Comparison of ENCODE assay signal across 8 cellular contexts in genomic region chr4:42152507-42153504, GRCh38. TPM values are rescaled to one million over a fixed set of nuclear protein-coding genes. Genes with fewer than 3 reads are reported as not detected.
DNase-seq lines count a peak whose midpoint lies in the region; ATAC-seq and TF ChIP-seq lines count a peak whose summit lies in the region.

TSS of gene BEND4 (minus strand) at chr4:42152655. CDS start at chr4:42152143, 512 bp downstream.

- peaks cover 8% of the 10 kb centered on the region for H3K79me2 ChIP-seq in mesendoderm (ENCODE audit: control insufficient read depth, insufficient read depth, low read length)

- H3K4me2 ChIP-seq in mesendoderm (ENCODE audit: low read length): peak within 1 kb of the TSS; percentile 97

- no peak within 1 kb of the TSS for H2BK5ac ChIP-seq in mesendoderm (ENCODE audit: low read length)

- H3K27ac ChIP-seq in cardiac muscle cell: no peak within 1 kb of the TSS
- H3K27ac ChIP-seq in mesendoderm (ENCODE audit: low read depth, low read length): no peak within 1 kb of the TSS

- H3K18ac ChIP-seq in mesendoderm (ENCODE audit: low read length): peak within 1 kb of the TSS; percentile 85

- H3K23ac ChIP-seq in mesendoderm (ENCODE audit: low read length): no peak within 1 kb of the TSS

- H3K4ac ChIP-seq in mesendoderm (ENCODE audit: low read depth, low read length): peak within 1 kb of the TSS; percentile 81

- intact Hi-C loops in cardiac septum (cut with DNase I): no loop called here

- H2AK5ac ChIP-seq in mesendoderm (ENCODE audit: low read length): no peak within 1 kb of the TSS

- H2BK15ac ChIP-seq in mesendoderm (replicated peaks; ENCODE audit: low read depth): no peak within 1 kb of the TSS

- DNase-seq in cardiac muscle cell (ENCODE audit: low read depth in 1 of 2, low spot score in 1 of 2): no peak
- no peak for DNase-seq in cardiac septum (ENCODE audit: low spot score)
- DNase-seq in activated CD8-positive, alpha-beta memory T cell treated with anti-CD3 and anti-CD28 coated beads, Interleukin-2, amount 50 U/mL, for 4 hours: peak; percentile 36
- DNase-seq in mesendoderm: peak; percentile 28
- DNase-seq in NCI-H187 treated with DMSO at 0.1 percent for 48 hours (lab: John Stamatoyannopoulos, UW): no peak
- DNase-seq in SIG-M5 (lab: John Stamatoyannopoulos, UW): no peak
- no peak for DNase-seq in Ammon's horn (ENCODE audit: low spot score)

- peak within 1 kb of the TSS; percentile 39 for H3K4me3 ChIP-seq in cardiac muscle cell
- H3K4me3 ChIP-seq in mesendoderm (ENCODE audit: low read length): peak within 1 kb of the TSS; percentile 60

- peak within 1 kb of the TSS; percentile 64 for H3K9ac ChIP-seq in mesendoderm (ENCODE audit: low read length)

- H3K56ac ChIP-seq in mesendoderm (ENCODE audit: low read length): peak within 1 kb of the TSS; percentile 86

- no peaks in the 10 kb centered on the region for H3K9me3 ChIP-seq in cardiac muscle cell (ENCODE audit: low read depth)

- H3K4me1 ChIP-seq in cardiac muscle cell (ENCODE audit: low read depth) (no peaks in the 10 kb centered on the region), mesendoderm (ENCODE audit: control insufficient read depth, low read depth, low read length) (no peaks in the 10 kb centered on the region)

- no peak within 1 kb of the TSS for H2BK120ac ChIP-seq in mesendoderm (ENCODE audit: low read depth, low read length)

- peak; percentile 6 for ATAC-seq in HG03045 (IDR thresholded peaks at IDR 0.05; ENCODE audit: unreplicated experiment)

- H4K8ac ChIP-seq in mesendoderm (ENCODE audit: low read depth, low read length): no peak within 1 kb of the TSS

- H3K27me3 ChIP-seq in cardiac muscle cell: peaks cover 59% of the 10 kb centered on the region
- peaks cover 3% of the 10 kb centered on the region for H3K27me3 ChIP-seq in mesendoderm (ENCODE audit: insufficient read depth, low read length, poor library complexity)

- no CpG with 5 or more reads among the region's 49 CpGs for WGBS in mesendoderm (ENCODE audit: extremely low coverage, insufficient coverage, low lambda C conversion rate)

- H3K36me3 ChIP-seq in cardiac muscle cell (no peaks in the 10 kb centered on the region), mesendoderm (ENCODE audit: control insufficient read depth, insufficient read depth, low read length) (no peaks in the 10 kb centered on the region)

- H3K79me1 ChIP-seq in mesendoderm (ENCODE audit: low read length): no peaks in the 10 kb centered on the region

- TF ChIP-seq CTCF in cardiac muscle cell (IDR thresholded peaks at IDR 0.05; ENCODE audit: low read depth, low read length): no peak

- H4K5ac ChIP-seq in mesendoderm (ENCODE audit: low read length): no peak within 1 kb of the TSS

RNA-seq across cellular contexts. Expression of gene BEND4, which starts in this region (rescaled TPM):
- 1.6 and 2.7 TPM in 2 replicates for total RNA-seq in cardiac muscle cell
- 0.44 TPM in 2 replicates for polyA plus RNA-seq in cardiac muscle cell
- total RNA-seq in cardiac septum: not detected
- polyA plus RNA-seq in mesendoderm (2013, experiment 1 of 2): 5.4 TPM
- 5.5 TPM for polyA plus RNA-seq in mesendoderm (2013, experiment 2 of 2)

Comparison
In these comparisons a context has a peak if more than half of its experiments do, and no peak if none do; other contexts are left out.
1. DNase-seq: peak in activated CD8-positive, alpha-beta memory T cell treated with anti-CD3 and anti-CD28 coated beads, Interleukin-2, amount 50 U/mL, for 4 hours (single experiment) and mesendoderm (single experiment); none in cardiac muscle cell (0 of 2), cardiac septum (single experiment), NCI-H187 treated with DMSO at 0.1 percent for 48 hours (single experiment), SIG-M5 (single experiment) and Ammon's horn (single experiment).